In the genomic region with DNA sequence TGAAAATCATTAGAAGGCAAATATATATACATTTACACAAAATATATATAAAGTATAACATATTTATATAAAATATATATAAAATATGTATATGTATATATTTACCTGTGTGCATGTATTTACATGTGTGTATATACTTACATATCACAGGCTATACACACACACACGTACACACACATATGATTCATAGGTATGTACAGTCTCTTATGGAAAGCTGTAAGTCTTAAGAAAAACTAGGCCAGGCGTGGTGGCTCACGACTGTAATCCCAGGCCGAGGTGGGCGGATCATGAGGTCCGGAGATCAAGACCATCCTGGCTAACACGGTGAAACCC, we compare ENCODE assay signal across 9 cellular contexts. TPM values are rescaled to one million over a fixed set of nuclear protein-coding genes. Genes with fewer than 3 reads are reported as not detected.
DNase-seq lines count a peak whose midpoint lies in the region; ATAC-seq, FAIRE-seq and TF ChIP-seq lines count a peak whose summit lies in the region.
"Had no signal": no experiment of that assay in that cellular context is flagged by ENCODE, and none has a peak within 500 bp of the region (broad histone marks: within the 10 kb centered on the region; RNA-seq: fewer than 3 reads in every experiment).

No MANE protein-coding gene starts in this region.

- intact Hi-C loops in esophagus squamous epithelium (cut with DNase I), result no loop called here
- intact Hi-C loops in spleen (cut with DNase I; ENCODE audit: low total_unique reads), result no loop called here

- no peak for ATAC-seq in GM21717 (IDR thresholded peaks at IDR 0.05; ENCODE audit: unreplicated experiment)
- ATAC-seq in GM21619 (IDR thresholded peaks at IDR 0.05; ENCODE audit: unreplicated experiment), result no peak

- DNase-seq in GM12891 (ENCODE audit: insufficient read length, low spot score) (no peak), esophagus squamous epithelium (lab: John Stamatoyannopoulos, UW) (no peak), spleen (no peak), HTR-8/SVneo (ENCODE audit: insufficient read length, low spot score) (no peak)
- DNase-seq in T-helper 2 cell treated with Interferon-gamma antibody and Interleukin-4, amounts not matched to agents 5 μg/mL and 100 μg/mL, for 36 hours (ENCODE audit: low spot score), result no peak
- DNase-seq: NCI-H524 treated with DMSO at 0.1 percent for 48 hours had no signal

- peak overlapping the region; percentile 76 to 91 (median 83) for H3K27ac ChIP-seq in esophagus squamous epithelium
- H3K27ac ChIP-seq in spleen, result peak overlapping the region in 7 of 8 donors; percentile 67 to 79 (median 73)

- peaks cover 30% of the 10 kb centered on the region for H3K36me3 Mint-ChIP-seq in T-helper 2 cell treated with Interferon-gamma antibody and Interleukin-4, amounts not matched to agents 5 μg/mL and 100 μg/mL, for 36 hours (ENCODE audit: low read depth)

- H3K27ac Mint-ChIP-seq in T-helper 2 cell treated with Interferon-gamma antibody and Interleukin-4, amounts not matched to agents 5 μg/mL and 100 μg/mL, for 36 hours, result peak overlapping the region; percentile 98

- H3K9me3 ChIP-seq in esophagus squamous epithelium (no peaks in the 10 kb centered on the region), spleen (no peaks in the 10 kb centered on the region)

- H3K36me3 ChIP-seq in esophagus squamous epithelium (peaks cover 0 to 37% (median 0%) of the 10 kb centered on the region in 3 donors), spleen (peaks cover 0 to 12% (median 0%) of the 10 kb centered on the region in 6 donors)

- FAIRE-seq in GM12891 (lab: Jason Lieb, UNC) (peak; percentile 5), HTR-8/SVneo (lab: Jason Lieb, UNC) (no peak)

- peak overlapping the region; percentile 88 for H3K4me3 Mint-ChIP-seq in T-helper 2 cell treated with Interferon-gamma antibody and Interleukin-4, amounts not matched to agents 5 μg/mL and 100 μg/mL, for 36 hours
- H3K4me3 Mint-ChIP-seq: neural crest cell had no signal

- TF ChIP-seq POLR2A in GM12891 (IDR thresholded peaks at IDR 0.05; ENCODE audit: low read depth, low read length) (no peak), esophagus squamous epithelium (IDR thresholded peaks at IDR 0.05) (no peak), spleen (IDR thresholded peaks at IDR 0.05) (no peak)

- TF ChIP-seq CTCF in esophagus squamous epithelium (IDR thresholded peaks at IDR 0.05) (no peak), spleen (IDR thresholded peaks at IDR 0.05 in 8 of 11, conservative IDR thresholded peaks at IDR 0.05 in 3 of 11) (no peak)

- H3K4me3 ChIP-seq in esophagus squamous epithelium (no peak overlapping the region), spleen (no peak overlapping the region)

- no peaks in the 10 kb centered on the region for H3K9me3 Mint-ChIP-seq in T-helper 2 cell treated with Interferon-gamma antibody and Interleukin-4, amounts not matched to agents 5 μg/mL and 100 μg/mL, for 36 hours

- H3K4me1 Mint-ChIP-seq in T-helper 2 cell treated with Interferon-gamma antibody and Interleukin-4, amounts not matched to agents 5 μg/mL and 100 μg/mL, for 36 hours (ENCODE audit: low read depth), result peaks cover 64% of the 10 kb centered on the region

- no peaks in the 10 kb centered on the region for H3K27me3 Mint-ChIP-seq in T-helper 2 cell treated with Interferon-gamma antibody and Interleukin-4, amounts not matched to agents 5 μg/mL and 100 μg/mL, for 36 hours (ENCODE audit: low read depth)

- WGBS in esophagus squamous epithelium, 2 donors, result 52 to 63% methylated on average over 7 of the region's 7 CpGs
- WGBS in spleen, 5 donors, result 85 to 95% (median 93%) methylated on average over 7 of the region's 7 CpGs

- H3K27me3 ChIP-seq in esophagus squamous epithelium (no peaks in the 10 kb centered on the region), spleen (replicated peaks in 1 of 7) (no peaks in the 10 kb centered on the region)

- H3K4me1 ChIP-seq in esophagus squamous epithelium, result peaks cover 30 to 55% (median 36%) of the 10 kb centered on the region in 3 donors
- H3K4me1 ChIP-seq in spleen, result peaks cover 13 to 60% (median 36%) of the 10 kb centered on the region in 6 donors

TF ChIP-seq in GM12891, 5 proteins besides CTCF, POLR2A, EP300 and RAD21:
- TF ChIP-seq POU2F2 (IDR thresholded peaks at IDR 0.05; ENCODE audit: low read depth, low read length), result no peak

RNA-seq across cellular contexts. Expression of a gene that starts 14.7 kb away (rescaled TPM):
- polyA plus RNA-seq in GM12891 (2012; ENCODE audit: low read depth, missing spikeins), result 7.3 TPM
- total RNA-seq in esophagus squamous epithelium (100 to 1,000 TPM in 1 of 4 donors, 10 to 100 TPM in 3; 55.5 to 118 (median 73.3) TPM), spleen (10 to 100 TPM; 27.0 to 82.6 (median 56.5) TPM)
- polyA plus RNA-seq in spleen, result 10 to 100 TPM in 1 of 3 donors, 1 to 10 TPM in 2; 5.3 to 17.6 (median 7.7) TPM

RNA-seq across cellular contexts. Expression of a gene that starts 15.1 kb away (rescaled TPM):
- polyA plus RNA-seq in GM12891 (2012; ENCODE audit: low read depth, missing spikeins), result 0.62 TPM
- 1 to 10 TPM in 2 of 4 donors, under 1 TPM in 2; 0.11 to 2.5 (median 1.3) TPM for total RNA-seq in esophagus squamous epithelium
- 1 to 10 TPM in 5 of 7 donors, under 1 TPM in 2; 0.37 to 7.3 (median 2.3) TPM for total RNA-seq in spleen
- polyA plus RNA-seq in spleen, result 1 to 10 TPM in 2 of 3 donors, under 1 TPM in 1; 0.93 to 2.4 (median 2.3) TPM
